In the genomic region with DNA sequence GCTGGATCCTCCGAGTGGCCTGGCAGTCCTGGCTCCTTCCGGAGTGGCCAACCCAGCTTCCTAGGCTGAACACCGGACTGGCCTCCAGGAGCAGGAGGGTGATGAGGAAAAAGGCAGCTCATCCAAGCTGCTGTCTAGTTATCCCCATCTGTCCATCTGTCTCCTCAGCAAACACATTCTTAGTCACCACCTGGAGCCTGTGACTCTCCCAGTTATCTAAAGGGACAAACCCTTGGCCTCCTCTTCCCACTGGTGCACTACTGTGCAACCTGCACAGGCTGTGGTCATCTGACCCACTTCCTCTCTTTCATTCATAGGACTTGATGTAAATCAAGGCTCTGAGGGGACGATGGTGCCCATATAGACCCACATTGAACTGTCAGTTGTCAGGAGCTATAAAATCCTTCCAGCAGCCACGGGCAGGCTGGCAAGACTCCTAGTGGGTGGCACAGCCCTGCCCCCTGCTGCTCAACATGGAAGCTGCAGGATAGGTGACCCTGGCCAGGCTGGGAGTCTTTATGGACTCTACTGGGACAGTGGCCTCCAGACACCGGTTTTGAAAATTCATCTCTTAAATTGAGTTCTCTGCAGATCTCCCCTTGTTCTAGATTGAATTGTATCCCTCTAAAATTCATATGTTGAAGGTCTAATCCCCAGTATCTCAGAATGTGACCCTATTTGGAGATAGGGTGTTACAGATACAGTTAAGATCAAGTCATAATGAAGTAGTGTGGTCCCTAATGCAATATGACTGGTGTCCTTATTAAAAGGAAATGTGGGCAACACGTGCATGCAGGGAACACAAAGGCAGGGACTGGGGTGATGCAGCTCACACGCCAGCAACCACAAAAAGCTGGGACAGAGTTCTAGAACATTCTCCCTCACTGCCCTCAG, we compare ENCODE assay signal across 1 cellular context.
A peak's percentile ranks its signal among the peaks of the same experiment; 100 is the strongest.
TF ChIP-seq lines count a peak whose summit lies in the region.

No MANE protein-coding gene starts in this region.

TF ChIP-seq in K562, 482 proteins besides CTCF, POLR2A, EP300 and RAD21 (continued from another document and continues in another):
- no peak for TF ChIP-seq ETV6 (IDR thresholded peaks at IDR 0.05; ENCODE audit: borderline replicate concordance in 1 of 2, low read depth in 2 of 2, low read length in 1 of 2)
- TF ChIP-seq ETV6 (CRISPR knock-in tag; IDR thresholded peaks at IDR 0.05; ENCODE audit: borderline replicate concordance) = no peak
- TF ChIP-seq SRF (CRISPR knock-in tag; IDR thresholded peaks at IDR 0.05) = no peak
- TF ChIP-seq ZNF174 (CRISPR knock-in tag; IDR thresholded peaks at IDR 0.05) = no peak
- no peak for TF ChIP-seq PCBP1 (IDR thresholded peaks at IDR 0.05; ENCODE audit: low read depth, low read length, poor library complexity, severe bottlenecking)
- no peak for TF ChIP-seq CREBBP (IDR thresholded peaks at IDR 0.05; ENCODE audit: low read depth, low read length)
- no peak for TF ChIP-seq KLF13 (tag; IDR thresholded peaks at IDR 0.05; ENCODE audit: borderline replicate concordance, low read depth)
- TF ChIP-seq FIP1L1 (IDR thresholded peaks at IDR 0.05; ENCODE audit: low read depth, low read length, poor library complexity, severe bottlenecking) = no peak
- no peak for TF ChIP-seq ETV5 (CRISPR knock-in tag; IDR thresholded peaks at IDR 0.05; ENCODE audit: low read depth)
- TF ChIP-seq, protein P1, sequence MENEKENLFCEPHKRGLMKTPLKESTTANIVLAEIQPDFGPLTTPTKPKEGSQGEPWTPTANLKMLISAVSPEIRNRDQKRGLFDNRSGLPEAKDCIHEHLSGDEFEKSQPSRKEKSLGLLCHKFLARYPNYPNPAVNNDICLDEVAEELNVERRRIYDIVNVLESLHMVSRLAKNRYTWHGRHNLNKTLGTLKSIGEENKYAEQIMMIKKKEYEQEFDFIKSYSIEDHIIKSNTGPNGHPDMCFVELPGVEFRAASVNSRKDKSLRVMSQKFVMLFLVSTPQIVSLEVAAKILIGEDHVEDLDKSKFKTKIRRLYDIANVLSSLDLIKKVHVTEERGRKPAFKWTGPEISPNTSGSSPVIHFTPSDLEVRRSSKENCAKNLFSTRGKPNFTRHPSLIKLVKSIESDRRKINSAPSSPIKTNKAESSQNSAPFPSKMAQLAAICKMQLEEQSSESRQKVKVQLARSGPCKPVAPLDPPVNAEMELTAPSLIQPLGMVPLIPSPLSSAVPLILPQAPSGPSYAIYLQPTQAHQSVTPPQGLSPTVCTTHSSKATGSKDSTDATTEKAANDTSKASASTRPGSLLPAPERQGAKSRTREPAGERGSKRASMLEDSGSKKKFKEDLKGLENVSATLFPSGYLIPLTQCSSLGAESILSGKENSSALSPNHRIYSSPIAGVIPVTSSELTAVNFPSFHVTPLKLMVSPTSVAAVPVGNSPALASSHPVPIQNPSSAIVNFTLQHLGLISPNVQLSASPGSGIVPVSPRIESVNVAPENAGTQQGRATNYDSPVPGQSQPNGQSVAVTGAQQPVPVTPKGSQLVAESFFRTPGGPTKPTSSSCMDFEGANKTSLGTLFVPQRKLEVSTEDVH (IDR thresholded peaks at IDR 0.05; ENCODE audit: low read depth, partially characterized antibody) = no peak
- no peak for TF ChIP-seq ATF1 (CRISPR knock-in tag; IDR thresholded peaks at IDR 0.05)
- TF ChIP-seq ATF1 (tag; IDR thresholded peaks at IDR 0.05) = no peak
- TF ChIP-seq SAP30 (IDR thresholded peaks at IDR 0.05; ENCODE audit: borderline replicate concordance, insufficient read depth, low read depth, low read length, poor library complexity, severe bottlenecking) = no peak
- peak; percentile 10; the same call in 1 of the 2 replicates for TF ChIP-seq STAG1 (CRISPR knock-in tag; IDR thresholded peaks at IDR 0.05; ENCODE audit: borderline replicate concordance)
- TF ChIP-seq ZNF165 (CRISPR knock-in tag; IDR thresholded peaks at IDR 0.05; ENCODE audit: borderline replicate concordance) = no peak
- peak; percentile 61 for TF ChIP-seq FOSL1 (tag; conservative IDR thresholded peaks at IDR 0.05)
- no peak for TF ChIP-seq NCOA6 (IDR thresholded peaks at IDR 0.05)
- TF ChIP-seq TBL1XR1 (IDR thresholded peaks at IDR 0.05; ENCODE audit: low read length in 2 of 2) = no peak
- TF ChIP-seq CC2D1A (IDR thresholded peaks at IDR 0.05) = peak; percentile 67; the same call in 1 of the 2 replicates
- no peak for TF ChIP-seq SMAD3 (CRISPR knock-in tag; conservative IDR thresholded peaks at IDR 0.05)
- no peak for TF ChIP-seq U2AF1 (optimal IDR thresholded peaks at IDR 0.05; ENCODE audit: low read depth, low read length)
- TF ChIP-seq MTA2 (IDR thresholded peaks at IDR 0.05; ENCODE audit: low read depth) = no peak
- TF ChIP-seq, protein P2, sequence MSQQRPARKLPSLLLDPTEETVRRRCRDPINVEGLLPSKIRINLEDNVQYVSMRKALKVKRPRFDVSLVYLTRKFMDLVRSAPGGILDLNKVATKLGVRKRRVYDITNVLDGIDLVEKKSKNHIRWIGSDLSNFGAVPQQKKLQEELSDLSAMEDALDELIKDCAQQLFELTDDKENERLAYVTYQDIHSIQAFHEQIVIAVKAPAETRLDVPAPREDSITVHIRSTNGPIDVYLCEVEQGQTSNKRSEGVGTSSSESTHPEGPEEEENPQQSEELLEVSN (IDR thresholded peaks at IDR 0.05; ENCODE audit: borderline replicate concordance in 1 of 2, extremely low read depth in 1 of 2, insufficient read depth in 1 of 2, insufficient read length in 1 of 2, low read depth in 1 of 2, low read length in 1 of 2, poor library complexity in 1 of 2, severe bottlenecking in 1 of 2) = no peak
- no peak for TF ChIP-seq ZNF121 (CRISPR knock-in tag; conservative IDR thresholded peaks at IDR 0.05)
- no peak for TF ChIP-seq PHB (CRISPR knock-in tag; IDR thresholded peaks at IDR 0.05)
- TF ChIP-seq SRSF7 (optimal IDR thresholded peaks at IDR 0.05; ENCODE audit: low read depth, low read length) = no peak
- no peak for TF ChIP-seq ZFP36 (IDR thresholded peaks at IDR 0.05; ENCODE audit: low read depth, low read length, partially characterized antibody)
- TF ChIP-seq, protein P3, sequence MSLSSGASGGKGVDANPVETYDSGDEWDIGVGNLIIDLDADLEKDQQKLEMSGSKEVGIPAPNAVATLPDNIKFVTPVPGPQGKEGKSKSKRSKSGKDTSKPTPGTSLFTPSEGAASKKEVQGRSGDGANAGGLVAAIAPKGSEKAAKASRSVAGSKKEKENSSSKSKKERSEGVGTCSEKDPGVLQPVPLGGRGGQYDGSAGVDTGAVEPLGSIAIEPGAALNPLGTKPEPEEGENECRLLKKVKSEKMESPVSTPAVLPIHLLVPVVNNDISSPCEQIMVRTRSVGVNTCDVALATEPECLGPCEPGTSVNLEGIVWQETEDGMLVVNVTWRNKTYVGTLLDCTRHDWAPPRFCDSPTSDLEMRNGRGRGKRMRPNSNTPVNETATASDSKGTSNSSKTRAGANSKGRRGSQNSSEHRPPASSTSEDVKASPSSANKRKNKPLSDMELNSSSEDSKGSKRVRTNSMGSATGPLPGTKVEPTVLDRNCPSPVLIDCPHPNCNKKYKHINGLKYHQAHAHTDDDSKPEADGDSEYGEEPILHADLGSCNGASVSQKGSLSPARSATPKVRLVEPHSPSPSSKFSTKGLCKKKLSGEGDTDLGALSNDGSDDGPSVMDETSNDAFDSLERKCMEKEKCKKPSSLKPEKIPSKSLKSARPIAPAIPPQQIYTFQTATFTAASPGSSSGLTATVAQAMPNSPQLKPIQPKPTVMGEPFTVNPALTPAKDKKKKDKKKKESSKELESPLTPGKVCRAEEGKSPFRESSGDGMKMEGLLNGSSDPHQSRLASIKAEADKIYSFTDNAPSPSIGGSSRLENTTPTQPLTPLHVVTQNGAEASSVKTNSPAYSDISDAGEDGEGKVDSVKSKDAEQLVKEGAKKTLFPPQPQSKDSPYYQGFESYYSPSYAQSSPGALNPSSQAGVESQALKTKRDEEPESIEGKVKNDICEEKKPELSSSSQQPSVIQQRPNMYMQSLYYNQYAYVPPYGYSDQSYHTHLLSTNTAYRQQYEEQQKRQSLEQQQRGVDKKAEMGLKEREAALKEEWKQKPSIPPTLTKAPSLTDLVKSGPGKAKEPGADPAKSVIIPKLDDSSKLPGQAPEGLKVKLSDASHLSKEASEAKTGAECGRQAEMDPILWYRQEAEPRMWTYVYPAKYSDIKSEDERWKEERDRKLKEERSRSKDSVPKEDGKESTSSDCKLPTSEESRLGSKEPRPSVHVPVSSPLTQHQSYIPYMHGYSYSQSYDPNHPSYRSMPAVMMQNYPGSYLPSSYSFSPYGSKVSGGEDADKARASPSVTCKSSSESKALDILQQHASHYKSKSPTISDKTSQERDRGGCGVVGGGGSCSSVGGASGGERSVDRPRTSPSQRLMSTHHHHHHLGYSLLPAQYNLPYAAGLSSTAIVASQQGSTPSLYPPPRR (CRISPR knock-in tag; IDR thresholded peaks at IDR 0.05; ENCODE audit: borderline replicate concordance) = no peak
- TF ChIP-seq KLF10 (CRISPR knock-in tag; IDR thresholded peaks at IDR 0.05) = no peak
- no peak for TF ChIP-seq TCFL5 (CRISPR knock-in tag; conservative IDR thresholded peaks at IDR 0.05)
- TF ChIP-seq ZNF324 (CRISPR knock-in tag; IDR thresholded peaks at IDR 0.05) = no peak
- TF ChIP-seq, protein P4, sequence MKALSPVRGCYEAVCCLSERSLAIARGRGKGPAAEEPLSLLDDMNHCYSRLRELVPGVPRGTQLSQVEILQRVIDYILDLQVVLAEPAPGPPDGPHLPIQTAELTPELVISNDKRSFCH (CRISPR knock-in tag; IDR thresholded peaks at IDR 0.05) = no peak
- TF ChIP-seq, protein P4 (tag; IDR thresholded peaks at IDR 0.05) = no peak
- TF ChIP-seq ZC3H4 (CRISPR knock-in tag; IDR thresholded peaks at IDR 0.05; ENCODE audit: borderline replicate concordance) = no peak
- no peak for TF ChIP-seq PTRF (tag; IDR thresholded peaks at IDR 0.05)
- no peak for TF ChIP-seq ZNF830 (CRISPR knock-in tag; IDR thresholded peaks at IDR 0.05)
- no peak for TF ChIP-seq CREM (IDR thresholded peaks at IDR 0.05; ENCODE audit: low read depth)
- no peak for TF ChIP-seq MYNN (IDR thresholded peaks at IDR 0.05)
- no peak for TF ChIP-seq MYNN (CRISPR knock-in tag; IDR thresholded peaks at IDR 0.05)
- TF ChIP-seq CHD2 (IDR thresholded peaks at IDR 0.05; ENCODE audit: low read depth, low read length) = no peak
- TF ChIP-seq POLR2H (tag; IDR thresholded peaks at IDR 0.05; ENCODE audit: low read depth) = no peak
- TF ChIP-seq, protein P5, sequence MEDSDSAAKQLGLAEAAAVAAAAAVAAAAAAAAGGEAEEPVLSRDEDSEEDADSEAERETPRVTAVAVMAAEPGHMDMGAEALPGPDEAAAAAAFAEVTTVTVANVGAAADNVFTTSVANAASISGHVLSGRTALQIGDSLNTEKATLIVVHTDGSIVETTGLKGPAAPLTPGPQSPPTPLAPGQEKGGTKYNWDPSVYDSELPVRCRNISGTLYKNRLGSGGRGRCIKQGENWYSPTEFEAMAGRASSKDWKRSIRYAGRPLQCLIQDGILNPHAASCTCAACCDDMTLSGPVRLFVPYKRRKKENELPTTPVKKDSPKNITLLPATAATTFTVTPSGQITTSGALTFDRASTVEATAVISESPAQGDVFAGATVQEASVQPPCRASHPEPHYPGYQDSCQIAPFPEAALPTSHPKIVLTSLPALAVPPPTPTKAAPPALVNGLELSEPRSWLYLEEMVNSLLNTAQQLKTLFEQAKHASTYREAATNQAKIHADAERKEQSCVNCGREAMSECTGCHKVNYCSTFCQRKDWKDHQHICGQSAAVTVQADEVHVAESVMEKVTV (CRISPR knock-in tag; IDR thresholded peaks at IDR 0.05) = peak; percentile 75
- TF ChIP-seq CBFA2T3 (IDR thresholded peaks at IDR 0.05) = peak; percentile 58
- TF ChIP-seq TRIM28 (IDR thresholded peaks at IDR 0.05) = no peak
- TF ChIP-seq, protein P6, sequence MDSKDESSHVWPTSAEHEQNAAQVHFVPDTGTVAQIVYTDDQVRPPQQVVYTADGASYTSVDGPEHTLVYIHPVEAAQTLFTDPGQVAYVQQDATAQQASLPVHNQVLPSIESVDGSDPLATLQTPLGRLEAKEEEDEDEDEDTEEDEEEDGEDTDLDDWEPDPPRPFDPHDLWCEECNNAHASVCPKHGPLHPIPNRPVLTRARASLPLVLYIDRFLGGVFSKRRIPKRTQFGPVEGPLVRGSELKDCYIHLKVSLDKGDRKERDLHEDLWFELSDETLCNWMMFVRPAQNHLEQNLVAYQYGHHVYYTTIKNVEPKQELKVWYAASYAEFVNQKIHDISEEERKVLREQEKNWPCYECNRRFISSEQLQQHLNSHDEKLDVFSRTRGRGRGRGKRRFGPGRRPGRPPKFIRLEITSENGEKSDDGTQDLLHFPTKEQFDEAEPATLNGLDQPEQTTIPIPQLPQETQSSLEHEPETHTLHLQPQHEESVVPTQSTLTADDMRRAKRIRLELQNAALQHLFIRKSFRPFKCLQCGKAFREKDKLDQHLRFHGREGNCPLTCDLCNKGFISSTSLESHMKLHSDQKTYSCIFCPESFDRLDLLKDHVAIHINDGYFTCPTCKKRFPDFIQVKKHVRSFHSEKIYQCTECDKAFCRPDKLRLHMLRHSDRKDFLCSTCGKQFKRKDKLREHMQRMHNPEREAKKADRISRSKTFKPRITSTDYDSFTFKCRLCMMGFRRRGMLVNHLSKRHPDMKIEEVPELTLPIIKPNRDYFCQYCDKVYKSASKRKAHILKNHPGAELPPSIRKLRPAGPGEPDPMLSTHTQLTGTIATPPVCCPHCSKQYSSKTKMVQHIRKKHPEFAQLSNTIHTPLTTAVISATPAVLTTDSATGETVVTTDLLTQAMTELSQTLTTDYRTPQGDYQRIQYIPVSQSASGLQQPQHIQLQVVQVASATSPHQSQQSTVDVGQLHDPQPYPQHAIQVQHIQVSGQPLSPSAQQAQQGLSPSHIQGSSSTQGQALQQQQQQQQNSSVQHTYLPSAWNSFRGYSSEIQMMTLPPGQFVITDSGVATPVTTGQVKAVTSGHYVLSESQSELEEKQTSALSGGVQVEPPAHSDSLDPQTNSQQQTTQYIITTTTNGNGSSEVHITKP (IDR thresholded peaks at IDR 0.05; ENCODE audit: partially characterized antibody) = no peak
- TF ChIP-seq RBM17 (IDR thresholded peaks at IDR 0.05; ENCODE audit: borderline replicate concordance, low read depth, low read length) = no peak
- TF ChIP-seq, protein P7, sequence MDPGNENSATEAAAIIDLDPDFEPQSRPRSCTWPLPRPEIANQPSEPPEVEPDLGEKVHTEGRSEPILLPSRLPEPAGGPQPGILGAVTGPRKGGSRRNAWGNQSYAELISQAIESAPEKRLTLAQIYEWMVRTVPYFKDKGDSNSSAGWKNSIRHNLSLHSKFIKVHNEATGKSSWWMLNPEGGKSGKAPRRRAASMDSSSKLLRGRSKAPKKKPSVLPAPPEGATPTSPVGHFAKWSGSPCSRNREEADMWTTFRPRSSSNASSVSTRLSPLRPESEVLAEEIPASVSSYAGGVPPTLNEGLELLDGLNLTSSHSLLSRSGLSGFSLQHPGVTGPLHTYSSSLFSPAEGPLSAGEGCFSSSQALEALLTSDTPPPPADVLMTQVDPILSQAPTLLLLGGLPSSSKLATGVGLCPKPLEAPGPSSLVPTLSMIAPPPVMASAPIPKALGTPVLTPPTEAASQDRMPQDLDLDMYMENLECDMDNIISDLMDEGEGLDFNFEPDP (CRISPR knock-in tag; IDR thresholded peaks at IDR 0.05) = no peak
- TF ChIP-seq YBX1 (IDR thresholded peaks at IDR 0.05) = no peak
- no peak for TF ChIP-seq POLR2G (IDR thresholded peaks at IDR 0.05; ENCODE audit: low read depth, low read length)
- no peak for TF ChIP-seq PRMT5 (CRISPR knock-in tag; IDR thresholded peaks at IDR 0.05)
- TF ChIP-seq ZKSCAN8 (CRISPR knock-in tag; IDR thresholded peaks at IDR 0.05) = no peak
- TF ChIP-seq KAT2B (IDR thresholded peaks at IDR 0.05; ENCODE audit: low read depth, low read length) = no peak
- TF ChIP-seq FOXP1 (CRISPR knock-in tag; IDR thresholded peaks at IDR 0.05) = 0 out of 2 replicates have a peak, but pooled peaks have one; percentile 41
- TF ChIP-seq PTTG1 (tag; IDR thresholded peaks at IDR 0.05; ENCODE audit: low read depth) = no peak
- no peak for TF ChIP-seq ZNF79 (CRISPR knock-in tag; IDR thresholded peaks at IDR 0.05; ENCODE audit: low read depth)
